In the genomic region with DNA sequence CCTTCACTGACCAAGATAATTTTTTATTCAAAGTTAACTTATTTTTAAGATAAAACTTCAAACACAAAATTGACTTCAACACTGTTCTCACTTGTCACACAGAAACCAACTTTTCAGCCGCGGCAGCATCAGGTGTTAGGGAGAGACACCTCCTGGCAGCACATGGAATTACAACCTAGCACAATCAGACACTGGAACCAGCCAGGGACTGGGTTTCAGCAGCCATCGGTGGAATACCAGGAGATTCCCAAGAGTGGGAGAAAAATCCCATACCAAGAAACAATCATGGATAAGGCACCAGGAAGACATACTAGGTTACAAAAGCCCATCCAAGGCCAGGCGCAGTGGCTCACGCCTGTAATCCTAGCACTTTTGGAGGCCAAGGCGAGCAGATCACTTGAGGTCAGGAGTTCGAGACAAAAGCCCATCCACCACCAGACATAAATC, we compare ENCODE assay signal across 8 cellular contexts.
DNase-seq lines count a peak whose midpoint lies in the region; TF ChIP-seq lines count a peak whose summit lies in the region.

No MANE protein-coding gene starts in this region.

- no peaks in the 10 kb centered on the region for H3K36me3 ChIP-seq in prostate gland

- H3K4me3 ChIP-seq in prostate gland: no peak overlapping the region

- TF ChIP-seq CTCF in prostate gland (IDR thresholded peaks at IDR 0.05): peak; percentile 79 to 96 (median 93)

- H3K9me3 ChIP-seq in prostate gland: no peaks in the 10 kb centered on the region

- 47% methylated on average over 7 of the region's 7 CpGs for WGBS in prostate gland

- TF ChIP-seq POLR2A in prostate gland (IDR thresholded peaks at IDR 0.05): no peak

- no peaks in the 10 kb centered on the region for H3K27me3 ChIP-seq in prostate gland (replicated peaks; ENCODE audit: insufficient read depth)

- intact Hi-C loops in head of caudate nucleus (cut with DNase I) (loop anchor here (10.0 kb wide), 2 partner anchors 214 to 364 kb away; a partner anchor contains a TSS), prostate gland (cut with DNase I) (loop anchor here (5.0 to 10.0 kb wide), 4 partner anchors 39 to 391 kb away; a partner anchor contains a TSS)

- DNase-seq in ELR (ENCODE audit: low read depth): peak; percentile 71
- peak; percentile 77 for DNase-seq in HuH-7.5 (ENCODE audit: low spot score)
- DNase-seq in SK-N-DZ (ENCODE audit: low spot score): peak; percentile 21
- peak; percentile 60 for DNase-seq in activated naive CD4-positive, alpha-beta T cell treated with anti-CD3 and anti-CD28 coated beads, Interleukin-2, amount 50 U/mL, for 16 hours
- peak; percentile 38 to 90 (median 75) for DNase-seq in head of caudate nucleus
- DNase-seq in prostate gland (ENCODE audit: low spot score): peak; percentile 80
- no peak for DNase-seq in GF-D8 (lab: John Stamatoyannopoulos, UW)
- DNase-seq in NCI-H2107 treated with DMSO at 0.1 percent for 48 hours (lab: John Stamatoyannopoulos, UW; ENCODE audit: unreplicated experiment): no peak

- peaks cover 3% of the 10 kb centered on the region for H3K4me1 ChIP-seq in prostate gland (replicated peaks)

- no peak overlapping the region for H3K27ac ChIP-seq in prostate gland

Comparison
In these comparisons a context has a peak if more than half of its experiments do, and no peak if none do; other contexts are left out.
1. DNase-seq: peak in ELR (single experiment), HuH-7.5 (single experiment), SK-N-DZ (single experiment), activated naive CD4-positive, alpha-beta T cell treated with anti-CD3 and anti-CD28 coated beads, Interleukin-2, amount 50 U/mL, for 16 hours (single experiment), head of caudate nucleus (42 of 42) and prostate gland (single experiment); none in GF-D8 (single experiment) and NCI-H2107 treated with DMSO at 0.1 percent for 48 hours (single experiment).